In the genomic region with DNA sequence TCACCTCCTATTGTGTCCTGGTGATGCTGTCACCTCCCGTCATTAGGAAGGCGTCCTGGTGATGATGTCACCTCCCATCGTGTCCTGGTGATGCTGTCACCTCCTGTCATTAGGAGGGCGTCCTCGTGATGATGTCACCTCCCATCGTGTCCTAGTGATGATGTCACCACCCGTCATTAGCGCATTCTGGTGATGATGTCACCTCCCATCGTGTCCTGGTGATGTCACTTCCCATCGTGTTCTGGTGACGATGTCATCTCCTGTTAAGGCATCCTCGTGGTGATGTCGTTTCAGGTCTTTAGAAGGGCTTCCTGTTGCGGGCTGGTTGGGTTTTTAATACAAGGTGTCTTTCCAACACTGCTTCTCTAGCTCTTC, we compare ENCODE assay signal across 25 cellular contexts. TPM values are rescaled to one million over a fixed set of nuclear protein-coding genes. Genes with fewer than 3 reads are reported as not detected.
DNase-seq lines count a peak whose midpoint lies in the region; ATAC-seq, FAIRE-seq and TF ChIP-seq lines count a peak whose summit lies in the region.
"Had no signal": no experiment of that assay in that cellular context is flagged by ENCODE, and none has a peak within 500 bp of the region (broad histone marks: within the 10 kb centered on the region; RNA-seq: fewer than 3 reads in every experiment).

No MANE protein-coding gene starts in this region.

- peaks cover 10% of the 10 kb centered on the region for H3K9me3 Mint-ChIP-seq in activated CD4-positive, alpha-beta T cell treated with anti-CD3 and anti-CD28 coated beads, Interleukin-2, amount 10 ng/mL, durations not matched to agents 7 days and 5 days
- H3K9me3 Mint-ChIP-seq in GM23338 (no peaks in the 10 kb centered on the region; the same call in 2 of the 3 replicates), MCF 10A (ENCODE audit: unreplicated experiment) (no peaks in the 10 kb centered on the region)
- no peaks in the 10 kb centered on the region for H3K9me3 Mint-ChIP-seq in activated CD8-positive, alpha-beta T cell treated with anti-CD3 and anti-CD28 coated beads, Interleukin-2, amount 10 ng/mL, durations not matched to agents 7 days and 5 days (ENCODE audit: insufficient read depth)
- H3K9me3 Mint-ChIP-seq: activated T-cell treated with anti-CD3 and anti-CD28 coated beads, Interleukin-2, amount 50 U/mL, for 4 hours; brain; H9; natural killer cell treated with Interleukin-12 subunit alpha and Interleukin-12 subunit beta and Interleukin-15 and Interleukin-18, amount 100 ng/mL, for 72 hours had no signal

- no peaks in the 10 kb centered on the region for H3K27me3 ChIP-seq in GM23338 (ENCODE audit: insufficient read depth)
- H3K27me3 ChIP-seq in keratinocyte (ENCODE audit: control insufficient read depth, extremely low read depth, insufficient read depth, low read length), result no peaks in the 10 kb centered on the region
- no peaks in the 10 kb centered on the region for H3K27me3 ChIP-seq in spleen (replicated peaks in 1 of 7)
- H3K27me3 ChIP-seq: left lung, tibial nerve had no signal

- H3K4me2 ChIP-seq in GM23338, result no peak overlapping the region
- no peak overlapping the region for H3K4me2 ChIP-seq in keratinocyte (ENCODE audit: control insufficient read depth, extremely low read depth, insufficient read depth, low read depth, low read length)

- FAIRE-seq in keratinocyte (lab: Jason Lieb, UNC), result peak; percentile 17
- FAIRE-seq: GM12892, HTR-8/SVneo had no signal

- H3K27me3 Mint-ChIP-seq in activated CD4-positive, alpha-beta T cell treated with anti-CD3 and anti-CD28 coated beads, Interleukin-2, amount 10 ng/mL, durations not matched to agents 7 days and 5 days, result no peaks in the 10 kb centered on the region
- no peaks in the 10 kb centered on the region for H3K27me3 Mint-ChIP-seq in GM23338 (ENCODE audit: insufficient read depth, low read depth, poor library complexity)
- H3K27me3 Mint-ChIP-seq in activated CD8-positive, alpha-beta T cell treated with anti-CD3 and anti-CD28 coated beads, Interleukin-2, amount 10 ng/mL, durations not matched to agents 7 days and 5 days (ENCODE audit: low read depth), result no peaks in the 10 kb centered on the region
- no peaks in the 10 kb centered on the region for H3K27me3 Mint-ChIP-seq in MCF 10A (ENCODE audit: insufficient read depth, unreplicated experiment)
- H3K27me3 Mint-ChIP-seq: brain; natural killer cell treated with Interleukin-12 subunit alpha and Interleukin-12 subunit beta and Interleukin-15 and Interleukin-18, amount 100 ng/mL, for 72 hours had no signal

- peak overlapping the region; percentile 25 for H3K27ac Mint-ChIP-seq in activated CD4-positive, alpha-beta T cell treated with anti-CD3 and anti-CD28 coated beads, Interleukin-2, amount 10 ng/mL, durations not matched to agents 7 days and 5 days
- H3K27ac Mint-ChIP-seq in GM23338 (no peak overlapping the region), MCF 10A (ENCODE audit: low read depth, unreplicated experiment) (no peak overlapping the region)
- peak overlapping the region; percentile 79 for H3K27ac Mint-ChIP-seq in activated CD8-positive, alpha-beta T cell treated with anti-CD3 and anti-CD28 coated beads, Interleukin-2, amount 10 ng/mL, durations not matched to agents 7 days and 5 days
- H3K27ac Mint-ChIP-seq: natural killer cell treated with Interleukin-12 subunit alpha and Interleukin-12 subunit beta and Interleukin-15 and Interleukin-18, amount 100 ng/mL, for 72 hours had no signal

- H3K9me2 ChIP-seq in GM23338 (ENCODE audit: insufficient read depth), result no peaks in the 10 kb centered on the region

- H3K9me3 ChIP-seq in keratinocyte (ENCODE audit: control insufficient read depth, low read depth, low read length) (no peaks in the 10 kb centered on the region), spleen (no peaks in the 10 kb centered on the region)
- H3K9me3 ChIP-seq: tibial nerve had no signal

- no peak overlapping the region for H2AFZ ChIP-seq in GM23338
- H2AFZ ChIP-seq in keratinocyte (ENCODE audit: control insufficient read depth, low read length), result no peak overlapping the region
- H2AFZ ChIP-seq: parathyroid adenoma had no signal

- BruUV-seq in MCF 10A (replicated peaks; lab: Mats Ljungman, UMichigan), result no TSS peak

- peaks cover 9% of the 10 kb centered on the region for H3K4me1 Mint-ChIP-seq in activated CD4-positive, alpha-beta T cell treated with anti-CD3 and anti-CD28 coated beads, Interleukin-2, amount 10 ng/mL, durations not matched to agents 7 days and 5 days
- no peaks in the 10 kb centered on the region for H3K4me1 Mint-ChIP-seq in GM23338
- H3K4me1 Mint-ChIP-seq in activated CD8-positive, alpha-beta T cell treated with anti-CD3 and anti-CD28 coated beads, Interleukin-2, amount 10 ng/mL, durations not matched to agents 7 days and 5 days (ENCODE audit: low read depth), result peaks cover 15% of the 10 kb centered on the region
- no peaks in the 10 kb centered on the region for H3K4me1 Mint-ChIP-seq in MCF 10A (ENCODE audit: insufficient read depth, unreplicated experiment)
- H3K4me1 Mint-ChIP-seq: H9 had no signal

- dilution Hi-C loops in keratinocyte (cut with MboI; ENCODE audit: extremely low pct_ligation_motif_present, low sequenced_read_pairs), result no loop called here

- CTCF ChIA-PET in activated CD4-positive, alpha-beta T cell treated with anti-CD3 and anti-CD28 coated beads, Interleukin-2, amount 10 ng/mL, durations not matched to agents 7 days and 5 days (lab: Charles Lee), result interaction anchor here (1.1 kb wide), 1 partner anchor 9 kb away, joined by 3 read pairs; no protein-coding TSS in a partner anchor
- CTCF ChIA-PET in activated CD8-positive, alpha-beta T cell treated with anti-CD3 and anti-CD28 coated beads, Interleukin-2, amount 10 ng/mL, durations not matched to agents 7 days and 5 days (lab: Charles Lee), result no interaction called here
- CTCF ChIA-PET in MCF 10A (lab: Yijun Ruan, JAX), result no interaction called here

- H3K36me3 Mint-ChIP-seq in activated CD4-positive, alpha-beta T cell treated with anti-CD3 and anti-CD28 coated beads, Interleukin-2, amount 10 ng/mL, durations not matched to agents 7 days and 5 days (ENCODE audit: low read depth), result peaks cover 71% of the 10 kb centered on the region
- H3K36me3 Mint-ChIP-seq in GM23338 (ENCODE audit: low read depth) (peaks cover 50% of the 10 kb centered on the region), MCF 10A (ENCODE audit: insufficient read depth, unreplicated experiment) (peaks cover 43% of the 10 kb centered on the region)
- peaks cover 76% of the 10 kb centered on the region for H3K36me3 Mint-ChIP-seq in activated CD8-positive, alpha-beta T cell treated with anti-CD3 and anti-CD28 coated beads, Interleukin-2, amount 10 ng/mL, durations not matched to agents 7 days and 5 days (ENCODE audit: low read depth)

- no peak overlapping the region for H3K9ac ChIP-seq in keratinocyte (ENCODE audit: control insufficient read depth, extremely low read depth, insufficient read depth, low read length)
- H3K9ac ChIP-seq: parathyroid adenoma had no signal

- peak; percentile 26 for DNase-seq in activated CD4-positive, alpha-beta T cell treated with anti-CD3 and anti-CD28 coated beads, Interleukin-2, amount 10 ng/mL, durations not matched to agents 7 days and 5 days
- DNase-seq in activated CD4-positive, alpha-beta T cell treated with anti-CD3 and anti-CD28 coated beads for 1 hour, result no peak
- DNase-seq in GM23338 (ENCODE audit: low spot score), result no peak
- peak; percentile 43 for DNase-seq in activated CD8-positive, alpha-beta T cell treated with anti-CD3 and anti-CD28 coated beads, Interleukin-2, amount 10 ng/mL, durations not matched to agents 7 days and 5 days
- no peak for DNase-seq in keratinocyte (ENCODE audit: low read depth, low spot score)
- no peak for DNase-seq in MCF 10A (ENCODE audit: unreplicated experiment)
- DNase-seq in spleen, result no peak
- no peak for DNase-seq in C1 segment of cervical spinal cord (lab: John Stamatoyannopoulos, UW)
- DNase-seq: activated CD4-positive, alpha-beta T cell treated with anti-CD3 and anti-CD28 coated beads, Interleukin-2, amount 50 U/mL, for 48 hours; activated naive CD4-positive, alpha-beta T cell treated with anti-CD3 and anti-CD28 coated beads, Interleukin-2, amount 50 U/mL, for 16 hours; activated T-cell treated with anti-CD3 and anti-CD28 coated beads, Interleukin-2, amount 50 U/mL, for 4 hours; H9; head of caudate nucleus; left lung; midbrain; NCI-H2171 treated with DMSO at 0.1 percent for 48 hours; NCI-H526; stimulated activated naive CD4-positive, alpha-beta T cell had no signal

- H3K4me3 ChIP-seq in GM23338 (no peak overlapping the region), keratinocyte (ENCODE audit: control insufficient read depth in 2 of 3, extremely low read depth in 1 of 3, insufficient read depth in 2 of 3, low read depth in 1 of 3, low read length in 3 of 3) (no peak overlapping the region), spleen (no peak overlapping the region)
- H3K4me3 ChIP-seq: left lung, tibial nerve had no signal

- no peaks in the 10 kb centered on the region for H3F3A ChIP-seq in GM23338 (replicated peaks; ENCODE audit: low read depth)

- H3K27ac ChIP-seq in GM23338 (ENCODE audit: low read depth) (no peak overlapping the region), keratinocyte (ENCODE audit: control insufficient read depth, insufficient read depth, low read length) (no peak overlapping the region), spleen (no peak overlapping the region)
- H3K27ac ChIP-seq: C4-2B, left lung, parathyroid adenoma, tibial nerve had no signal

- H3K4me3 Mint-ChIP-seq in activated CD4-positive, alpha-beta T cell treated with anti-CD3 and anti-CD28 coated beads, Interleukin-2, amount 10 ng/mL, durations not matched to agents 7 days and 5 days, result no peak overlapping the region
- H3K4me3 Mint-ChIP-seq in GM23338 (no peak overlapping the region), MCF 10A (ENCODE audit: unreplicated experiment) (no peak overlapping the region)
- no peak overlapping the region for H3K4me3 Mint-ChIP-seq in activated CD8-positive, alpha-beta T cell treated with anti-CD3 and anti-CD28 coated beads, Interleukin-2, amount 10 ng/mL, durations not matched to agents 7 days and 5 days
- H3K4me3 Mint-ChIP-seq: activated T-cell treated with anti-CD3 and anti-CD28 coated beads, Interleukin-2, amount 50 U/mL, for 4 hours; brain; H9; natural killer cell treated with Interleukin-12 subunit alpha and Interleukin-12 subunit beta and Interleukin-15 and Interleukin-18, amount 100 ng/mL, for 72 hours had no signal

- TF ChIP-seq CTCF in GM23338 (conservative IDR thresholded peaks at IDR 0.05; ENCODE audit: low read depth in 2 of 2), result no peak
- TF ChIP-seq CTCF in keratinocyte (optimal IDR thresholded peaks at IDR 0.05 in 1 of 3, IDR thresholded peaks at IDR 0.05 in 1 of 3, conservative IDR thresholded peaks at IDR 0.05 in 1 of 3; ENCODE audit: extremely low read depth in 1 of 3, insufficient read depth in 2 of 3, low read length in 3 of 3), result no peak
- no peak for TF ChIP-seq CTCF in MCF 10A (IDR thresholded peaks at IDR 0.05; ENCODE audit: unreplicated experiment)
- TF ChIP-seq CTCF in spleen (IDR thresholded peaks at IDR 0.05 in 8 of 11, conservative IDR thresholded peaks at IDR 0.05 in 3 of 11), result no peak

- 90 to 96% (median 95%) methylated on average over 13 to 14 of the region's 14 CpGs for WGBS in spleen, 5 donors

- no peak for ATAC-seq in GM23338
- ATAC-seq in activated CD8-positive, alpha-beta T cell treated with anti-CD3 and anti-CD28 coated beads, Interleukin-2, amount 10 ng/mL, durations not matched to agents 7 days and 5 days, result no peak
- ATAC-seq: activated T-cell treated with anti-CD3 and anti-CD28 coated beads, Interleukin-2, amount 50 U/mL, for 4 hours; left lung; natural killer cell treated with Interleukin-12 subunit alpha and Interleukin-12 subunit beta and Interleukin-15 and Interleukin-18, amount 100 ng/mL, for 72 hours had no signal

- POLR2A ChIA-PET in activated CD4-positive, alpha-beta T cell treated with anti-CD3 and anti-CD28 coated beads, Interleukin-2, amount 10 ng/mL, durations not matched to agents 7 days and 5 days (lab: Charles Lee), result no interaction called here
- POLR2A ChIA-PET in activated CD8-positive, alpha-beta T cell treated with anti-CD3 and anti-CD28 coated beads, Interleukin-2, amount 10 ng/mL, durations not matched to agents 7 days and 5 days (lab: Charles Lee), result no interaction called here
- POLR2A ChIA-PET in MCF 10A (lab: Yijun Ruan, JAX), result no interaction called here

- peaks cover 20% of the 10 kb centered on the region for H3K79me2 ChIP-seq in GM23338 (replicated peaks; ENCODE audit: insufficient read depth)
- H3K79me2 ChIP-seq in keratinocyte (ENCODE audit: control insufficient read depth, insufficient read depth, low read length), result peaks cover 14% of the 10 kb centered on the region

- H3K9me1 ChIP-seq in keratinocyte (ENCODE audit: control insufficient read depth, extremely low read depth, insufficient read depth, low read length), result no peaks in the 10 kb centered on the region

- intact Hi-C loops in MCF 10A (cut with micrococcal nuclease) (no loop called here), spleen (cut with DNase I; ENCODE audit: low total_unique reads) (no loop called here)

- no peak for TF ChIP-seq POLR2A in spleen (IDR thresholded peaks at IDR 0.05)

- H3K36me3 ChIP-seq in GM23338 (ENCODE audit: insufficient read depth) (peaks cover 5% of the 10 kb centered on the region; the same call in 1 of the 2 replicates), keratinocyte (ENCODE audit: control insufficient read depth in 2 of 2, extremely low read depth in 1 of 2, insufficient read depth in 2 of 2, low read length in 2 of 2) (peaks cover 15 to 50% of the 10 kb centered on the region in 2 experiments), spleen (peaks cover 0 to 100% (median 77%) of the 10 kb centered on the region in 6 donors)

- H3K4me1 ChIP-seq in GM23338 (ENCODE audit: insufficient read depth) (no peaks in the 10 kb centered on the region), keratinocyte (ENCODE audit: control insufficient read depth, extremely low read depth, insufficient read depth, low read length) (no peaks in the 10 kb centered on the region), spleen (no peaks in the 10 kb centered on the region)
- H3K4me1 ChIP-seq: left lung, parathyroid adenoma, tibial nerve had no signal

- no peaks in the 10 kb centered on the region; the same call in 1 of the 2 replicates for H4K20me1 ChIP-seq in GM23338 (replicated peaks; ENCODE audit: insufficient read depth)
- no peaks in the 10 kb centered on the region for H4K20me1 ChIP-seq in keratinocyte (ENCODE audit: control insufficient read depth, extremely low read depth, insufficient read depth, low read length)

RNA-seq across cellular contexts. Expression of gene CTDP1, which starts 40.7 kb away (rescaled TPM):
- total RNA-seq in activated CD4-positive, alpha-beta T cell treated with anti-CD3 and anti-CD28 coated beads, Interleukin-2, amount 10 ng/mL, durations not matched to agents 7 days and 5 days, result 10 to 100 TPM; 30.9 to 35.0 TPM
- total RNA-seq in GM23338 (2014; rRNA removed; shearing (Covaris generic)), result 37.2 and 51.6 TPM in 2 replicates
- polyA plus RNA-seq in GM23338 (2016; fragmentation: Nextera tagmentation; extraction: Ambion mirVana), result 9.4 and 9.9 TPM in 2 replicates
- total RNA-seq in activated CD8-positive, alpha-beta T cell treated with anti-CD3 and anti-CD28 coated beads, Interleukin-2, amount 10 ng/mL, durations not matched to agents 7 days and 5 days, result 10 to 100 TPM; 35.5 to 36.8 TPM
- polyA plus RNA-seq in keratinocyte, result 8.3 to 11.0 TPM (median 9.2 TPM) in 3 replicates
- polyA plus RNA-seq in keratinocyte (2011; ENCODE audit: low read depth), result 10.1 TPM
- polyA plus RNA-seq in keratinocyte (2011; cell fraction: cytosol; rRNA removed), result 5.5 and 10.1 TPM in 2 replicates
- 21.6 and 21.9 TPM in 2 replicates for polyA plus RNA-seq in keratinocyte (2011; cell fraction: nucleus; rRNA removed)
- 15.5 and 16.8 TPM in 2 replicates for polyA plus RNA-seq in keratinocyte (2012; ENCODE audit: low replicate concordance)
- polyA minus RNA-seq in keratinocyte, result 8.1 to 17.3 TPM (median 10.6 TPM) in 3 replicates
- 21.7 TPM for polyA minus RNA-seq in keratinocyte (2011; cell fraction: cytosol; rRNA and poly(A)+ RNA removed)
- polyA minus RNA-seq in keratinocyte (2011; cell fraction: nucleus; rRNA and poly(A)+ RNA removed), result 20.6 and 23.4 TPM in 2 replicates
- total RNA-seq in MCF 10A (2022), result 20.3 and 25.1 TPM in 2 replicates
- 10 to 100 TPM; 24.5 to 54.6 (median 30.5) TPM for total RNA-seq in spleen
- polyA plus RNA-seq in spleen, result 10 to 100 TPM; 13.6 to 20.8 (median 18.0) TPM

Comparison
In these comparisons a context has a peak if more than half of its experiments do, and no peak if none do; other contexts are left out.
1. DNase-seq: peak in activated CD4-positive, alpha-beta T cell treated with anti-CD3 and anti-CD28 coated beads, Interleukin-2, amount 10 ng/mL, durations not matched to agents 7 days and 5 days (single experiment) and activated CD8-positive, alpha-beta T cell treated with anti-CD3 and anti-CD28 coated beads, Interleukin-2, amount 10 ng/mL, durations not matched to agents 7 days and 5 days (single experiment); none in activated CD4-positive, alpha-beta T cell treated with anti-CD3 and anti-CD28 coated beads for 1 hour (single experiment), GM23338 (single experiment), keratinocyte (single experiment), MCF 10A (single experiment), spleen (single experiment) and C1 segment of cervical spinal cord (0 of 14).
2. H3K27ac Mint-ChIP-seq: peak in activated CD4-positive, alpha-beta T cell treated with anti-CD3 and anti-CD28 coated beads, Interleukin-2, amount 10 ng/mL, durations not matched to agents 7 days and 5 days (single experiment) and activated CD8-positive, alpha-beta T cell treated with anti-CD3 and anti-CD28 coated beads, Interleukin-2, amount 10 ng/mL, durations not matched to agents 7 days and 5 days (single experiment); none in GM23338 (single experiment) and MCF 10A (single experiment).